ENCODE assay signal across 1 cellular context in genomic region chr5:125349432-125349831, GRCh38.
TF ChIP-seq lines count a peak whose summit lies in the region.

No MANE protein-coding gene starts in this region.

TF ChIP-seq in GM23338, 12 proteins besides CTCF, POLR2A, EP300 and RAD21 (continued from another document):
- TF ChIP-seq ZNF462 (CRISPR knock-in tag; IDR thresholded peaks at IDR 0.05), result no peak
- TF ChIP-seq POLR2AphosphoS5 (IDR thresholded peaks at IDR 0.05; ENCODE audit: low read depth), result no peak
- no peak for TF ChIP-seq EZH2 (IDR thresholded peaks at IDR 0.05; ENCODE audit: low read depth, unreplicated experiment)
- TF ChIP-seq ZNF331 (CRISPR knock-in tag; IDR thresholded peaks at IDR 0.05; ENCODE audit: low read depth), result no peak
- TF ChIP-seq ZNF114 (CRISPR knock-in tag; IDR thresholded peaks at IDR 0.05), result no peak
- TF ChIP-seq ETS1 (IDR thresholded peaks at IDR 0.05), result no peak
